8 cellular contexts compared by ENCODE assay signal in the genomic region with DNA sequence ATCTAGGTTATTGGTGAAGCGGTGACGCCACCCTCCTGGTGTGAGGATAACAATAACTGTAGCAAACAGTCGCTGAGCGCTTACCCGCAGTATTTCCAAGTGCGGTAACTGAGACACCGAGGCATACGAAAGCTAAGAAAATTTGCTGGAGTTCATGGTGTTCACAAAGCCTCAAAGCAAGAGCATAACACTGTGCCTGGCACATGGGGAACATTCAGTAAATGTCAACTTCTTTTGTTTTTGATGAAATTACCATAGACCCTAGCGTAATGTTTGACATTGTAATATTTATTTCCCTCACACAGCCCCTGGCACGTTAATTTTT. TPM values are rescaled to one million over a fixed set of nuclear protein-coding genes. Genes with fewer than 3 reads are reported as not detected.
DNase-seq lines count a peak whose midpoint lies in the region; ATAC-seq and TF ChIP-seq lines count a peak whose summit lies in the region.

No MANE protein-coding gene starts in this region.

- ATAC-seq in left colon (no peak), HG03457 (IDR thresholded peaks at IDR 0.05; ENCODE audit: unreplicated experiment) (no peak), HG03139 (IDR thresholded peaks at IDR 0.05; ENCODE audit: unreplicated experiment) (no peak)

- no peaks in the 10 kb centered on the region for H3K9me3 Mint-ChIP-seq in activated T-helper 1 cell treated with anti-CD3 and anti-CD28 coated beads, Interleukin-12 subunit alpha, Interleukin-12 subunit beta, Interleukin-2, Interleukin-4 antibody, amounts not matched to agents 30 ng/mL and 10 ng/mL and 1 ng/mL, durations not matched to agents 14 hours and 24 hours and 36 hours

- no CpG with 5 or more reads among the region's 10 CpGs for WGBS in iPS DF 6.9 (ENCODE audit: insufficient coverage, insufficient read length)
- 5 to 10% (median 9%) methylated on average over 10 of the region's 10 CpGs for WGBS in spleen, 5 donors

- no peaks in the 10 kb centered on the region for H3K36me3 ChIP-seq in iPS DF 6.9 (ENCODE audit: control insufficient read depth, insufficient read depth, low read length)
- peaks cover 0 to 42% (median 4%) of the 10 kb centered on the region in 6 donors for H3K36me3 ChIP-seq in spleen

- no peak for TF ChIP-seq POLR2A in spleen (IDR thresholded peaks at IDR 0.05)

- H3K27ac Mint-ChIP-seq in activated T-helper 1 cell treated with anti-CD3 and anti-CD28 coated beads, Interleukin-12 subunit alpha, Interleukin-12 subunit beta, Interleukin-2, Interleukin-4 antibody, amounts not matched to agents 30 ng/mL and 10 ng/mL and 1 ng/mL, durations not matched to agents 14 hours and 24 hours and 36 hours, result peak overlapping the region; percentile 89

- peaks cover 33% of the 10 kb centered on the region for H3K4me1 Mint-ChIP-seq in activated T-helper 1 cell treated with anti-CD3 and anti-CD28 coated beads, Interleukin-12 subunit alpha, Interleukin-12 subunit beta, Interleukin-2, Interleukin-4 antibody, amounts not matched to agents 30 ng/mL and 10 ng/mL and 1 ng/mL, durations not matched to agents 14 hours and 24 hours and 36 hours (ENCODE audit: low read depth)

- H3K27me3 Mint-ChIP-seq in activated T-helper 1 cell treated with anti-CD3 and anti-CD28 coated beads, Interleukin-12 subunit alpha, Interleukin-12 subunit beta, Interleukin-2, Interleukin-4 antibody, amounts not matched to agents 30 ng/mL and 10 ng/mL and 1 ng/mL, durations not matched to agents 14 hours and 24 hours and 36 hours (ENCODE audit: insufficient read depth), result no peaks in the 10 kb centered on the region

- H3K27me3 ChIP-seq in iPS DF 6.9 (ENCODE audit: control insufficient read depth, insufficient read depth, low read length) (no peaks in the 10 kb centered on the region), spleen (replicated peaks in 1 of 7) (no peaks in the 10 kb centered on the region)

- H3K27ac ChIP-seq in iPS DF 6.9 (ENCODE audit: low read length) (no peak overlapping the region), spleen (peak overlapping the region; percentile 88 to 99 (median 98))

- intact Hi-C loops in activated T-helper 1 cell treated with anti-CD3 and anti-CD28 coated beads, Interleukin-12 subunit alpha, Interleukin-12 subunit beta, Interleukin-2, Interleukin-4 antibody, amounts not matched to agents 30 ng/mL and 10 ng/mL and 1 ng/mL, durations not matched to agents 14 hours and 24 hours and 36 hours (cut with micrococcal nuclease), result loop anchor here (1.0 to 2.0 kb wide), 4 partner anchors 110 to 882 kb away; a partner anchor contains a TSS
- intact Hi-C loops in spleen (cut with DNase I; ENCODE audit: low total_unique reads) (no loop called here), left colon (cut with DNase I, micrococcal nuclease) (no loop called here)

- DNase-seq in HFF-Myc (ENCODE audit: extremely low read depth, low read depth) (no peak), iPS DF 6.9 (ENCODE audit: low read depth, low spot score) (no peak), spleen (no peak), left colon (no peak)
- no peak for DNase-seq in activated T-helper 1 cell treated with anti-CD3 and anti-CD28 coated beads, Interleukin-12 subunit alpha, Interleukin-12 subunit beta, Interleukin-2, Interleukin-4 antibody, amounts not matched to agents 30 ng/mL and 10 ng/mL and 1 ng/mL, durations not matched to agents 14 hours and 24 hours and 36 hours (ENCODE audit: low spot score)
- no peak for DNase-seq in effector CD8-positive, alpha-beta T cell (lab: John Stamatoyannopoulos, UW)

- peaks cover 16% of the 10 kb centered on the region for H3K36me3 Mint-ChIP-seq in activated T-helper 1 cell treated with anti-CD3 and anti-CD28 coated beads, Interleukin-12 subunit alpha, Interleukin-12 subunit beta, Interleukin-2, Interleukin-4 antibody, amounts not matched to agents 30 ng/mL and 10 ng/mL and 1 ng/mL, durations not matched to agents 14 hours and 24 hours and 36 hours (ENCODE audit: low read depth)

- peak overlapping the region; percentile 94 for H3K4me3 Mint-ChIP-seq in activated T-helper 1 cell treated with anti-CD3 and anti-CD28 coated beads, Interleukin-12 subunit alpha, Interleukin-12 subunit beta, Interleukin-2, Interleukin-4 antibody, amounts not matched to agents 30 ng/mL and 10 ng/mL and 1 ng/mL, durations not matched to agents 14 hours and 24 hours and 36 hours

- H3K4me3 ChIP-seq in HFF-Myc (replicated peaks; ENCODE audit: low read depth, low read length) (peak overlapping the region; percentile 70), iPS DF 6.9 (ENCODE audit: low read length) (peak overlapping the region; percentile 61; the same call in 1 of the 2 replicates), spleen (peak overlapping the region; percentile 83 to 96 (median 94))

- TF ChIP-seq CTCF in HFF-Myc (IDR thresholded peaks at IDR 0.05; ENCODE audit: low read depth, low read length, missing control alignments), result no peak
- TF ChIP-seq CTCF in spleen (IDR thresholded peaks at IDR 0.05 in 8 of 11, conservative IDR thresholded peaks at IDR 0.05 in 3 of 11), result peak in 1 of 11 experiments; percentile 8

- H3K4me1 ChIP-seq in iPS DF 6.9 (ENCODE audit: control insufficient read depth, insufficient read depth, low read length), result no peaks in the 10 kb centered on the region
- H3K4me1 ChIP-seq in spleen, result peaks cover 6 to 49% (median 28%) of the 10 kb centered on the region in 6 donors

- H3K9me3 ChIP-seq in iPS DF 6.9 (ENCODE audit: control insufficient read depth, insufficient read depth, low read length) (no peaks in the 10 kb centered on the region), spleen (no peaks in the 10 kb centered on the region)

RNA-seq across cellular contexts. Expression of a gene that starts 0.8 kb away (rescaled TPM):
- 45.2 and 47.2 TPM in 2 replicates for total RNA-seq in activated T-helper 1 cell treated with anti-CD3 and anti-CD28 coated beads, Interleukin-12 subunit alpha, Interleukin-12 subunit beta, Interleukin-2, Interleukin-4 antibody, amounts not matched to agents 30 ng/mL and 10 ng/mL and 1 ng/mL, durations not matched to agents 14 hours and 24 hours and 36 hours
- total RNA-seq in spleen, result 10 to 100 TPM; 11.3 to 36.5 (median 15.4) TPM
- polyA plus RNA-seq in spleen, result 10 to 100 TPM; 13.6 to 18.3 (median 17.6) TPM
- 10 to 100 TPM in 1 of 2 donors, 1 to 10 TPM in 1; 7.3 to 11.6 TPM for total RNA-seq in left colon

RNA-seq across cellular contexts. Expression of a gene that starts 12.1 kb away (rescaled TPM):
- not detected in 2 replicates for total RNA-seq in activated T-helper 1 cell treated with anti-CD3 and anti-CD28 coated beads, Interleukin-12 subunit alpha, Interleukin-12 subunit beta, Interleukin-2, Interleukin-4 antibody, amounts not matched to agents 30 ng/mL and 10 ng/mL and 1 ng/mL, durations not matched to agents 14 hours and 24 hours and 36 hours
- total RNA-seq in spleen (100 to 1,000 TPM; 149 to 941 (median 318) TPM), left colon (10 to 100 TPM; 14.3 to 97.8 TPM)
- polyA plus RNA-seq in spleen, result 100 to 1,000 TPM in 2 of 3 donors, 10 to 100 TPM in 1; 96.3 to 166 (median 133) TPM

Comparison
In these comparisons a context has a peak if more than half of its experiments do, and no peak if none do; other contexts are left out.
1. RNA of a gene that starts 12.1 kb away (total RNA-seq): 149 to 941 TPM in spleen and 14.3 to 97.8 TPM in left colon; not detected in activated T-helper 1 cell treated with anti-CD3 and anti-CD28 coated beads, Interleukin-12 subunit alpha, Interleukin-12 subunit beta, Interleukin-2, Interleukin-4 antibody, amounts not matched to agents 30 ng/mL and 10 ng/mL and 1 ng/mL, durations not matched to agents 14 hours and 24 hours and 36 hours; every median in the first group is over 10 times any median in the second.
2. Peak in every context shown above with its lines, with median percentiles within 50 percentile points of each other: H3K4me3 ChIP-seq.